1 cellular context compared by ENCODE assay signal in the genomic region with DNA sequence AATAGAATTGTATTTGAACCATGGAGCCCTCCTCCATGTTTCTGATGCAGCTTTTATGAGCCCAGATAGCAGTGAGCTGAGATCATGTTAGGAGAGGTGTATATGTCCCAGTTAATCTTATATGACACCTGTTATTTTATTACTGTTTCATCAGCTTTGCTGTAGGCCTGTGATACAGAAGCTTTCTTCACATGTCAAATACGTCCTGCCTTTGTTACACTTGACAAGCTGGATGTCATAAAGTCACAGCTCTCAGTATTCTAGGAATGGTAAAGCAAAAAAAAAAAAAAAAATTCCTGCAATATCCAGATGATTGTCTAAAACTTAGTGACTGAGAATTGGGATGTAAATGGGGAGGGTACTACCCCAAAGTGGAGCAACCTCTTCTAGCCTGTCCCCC.
TF ChIP-seq lines count a peak whose summit lies in the region.

No MANE protein-coding gene starts in this region.

TF ChIP-seq in neural cell, 6 proteins besides CTCF, POLR2A, EP300 and RAD21 (continued from another document):
- TF ChIP-seq, protein P1, sequence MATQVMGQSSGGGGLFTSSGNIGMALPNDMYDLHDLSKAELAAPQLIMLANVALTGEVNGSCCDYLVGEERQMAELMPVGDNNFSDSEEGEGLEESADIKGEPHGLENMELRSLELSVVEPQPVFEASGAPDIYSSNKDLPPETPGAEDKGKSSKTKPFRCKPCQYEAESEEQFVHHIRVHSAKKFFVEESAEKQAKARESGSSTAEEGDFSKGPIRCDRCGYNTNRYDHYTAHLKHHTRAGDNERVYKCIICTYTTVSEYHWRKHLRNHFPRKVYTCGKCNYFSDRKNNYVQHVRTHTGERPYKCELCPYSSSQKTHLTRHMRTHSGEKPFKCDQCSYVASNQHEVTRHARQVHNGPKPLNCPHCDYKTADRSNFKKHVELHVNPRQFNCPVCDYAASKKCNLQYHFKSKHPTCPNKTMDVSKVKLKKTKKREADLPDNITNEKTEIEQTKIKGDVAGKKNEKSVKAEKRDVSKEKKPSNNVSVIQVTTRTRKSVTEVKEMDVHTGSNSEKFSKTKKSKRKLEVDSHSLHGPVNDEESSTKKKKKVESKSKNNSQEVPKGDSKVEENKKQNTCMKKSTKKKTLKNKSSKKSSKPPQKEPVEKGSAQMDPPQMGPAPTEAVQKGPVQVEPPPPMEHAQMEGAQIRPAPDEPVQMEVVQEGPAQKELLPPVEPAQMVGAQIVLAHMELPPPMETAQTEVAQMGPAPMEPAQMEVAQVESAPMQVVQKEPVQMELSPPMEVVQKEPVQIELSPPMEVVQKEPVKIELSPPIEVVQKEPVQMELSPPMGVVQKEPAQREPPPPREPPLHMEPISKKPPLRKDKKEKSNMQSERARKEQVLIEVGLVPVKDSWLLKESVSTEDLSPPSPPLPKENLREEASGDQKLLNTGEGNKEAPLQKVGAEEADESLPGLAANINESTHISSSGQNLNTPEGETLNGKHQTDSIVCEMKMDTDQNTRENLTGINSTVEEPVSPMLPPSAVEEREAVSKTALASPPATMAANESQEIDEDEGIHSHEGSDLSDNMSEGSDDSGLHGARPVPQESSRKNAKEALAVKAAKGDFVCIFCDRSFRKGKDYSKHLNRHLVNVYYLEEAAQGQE (IDR thresholded peaks at IDR 0.05; ENCODE audit: borderline replicate concordance) = peak; percentile 58
